Comparison of ENCODE assay signal across 8 cellular contexts in genomic region chr17:78873519-78874340, GRCh38. TPM values are rescaled to one million over a fixed set of nuclear protein-coding genes. Genes with fewer than 3 reads are reported as not detected.
DNase-seq lines count a peak whose midpoint lies in the region; ATAC-seq and TF ChIP-seq lines count a peak whose summit lies in the region.

No MANE protein-coding gene starts in this region.

- H3K4me1 Mint-ChIP-seq in Caco-2 (ENCODE audit: low read depth, unreplicated experiment) = peaks cover 6% of the 10 kb centered on the region

- intact Hi-C loops in Caco-2 (cut with micrococcal nuclease; ENCODE audit: unreplicated experiment) = no loop called here

- CTCF ChIA-PET in Caco-2 (lab: Charles Lee) = no interaction called here

- POLR2A ChIA-PET in Caco-2 (lab: Charles Lee) = interaction anchor here (1.0 kb wide), 1 partner anchor 32 kb away, joined by 3 read pairs; no protein-coding TSS in a partner anchor

- BruUV-seq in Caco-2 (replicated peaks; lab: Mats Ljungman, UMichigan) = no TSS peak

- DNase-seq in LNCaP clone FGC (ENCODE audit: low read depth) (peak; percentile 92), anterior cingulate cortex (lab: John Stamatoyannopoulos, UW) (peak in 39 of 58 donors; percentile 30 to 83 (median 55)), hippocampal formation (lab: John Stamatoyannopoulos, UW) (peak; percentile 47 to 49), Caco-2 (no peak)
- no peak for DNase-seq in stimulated activated CD4-positive, alpha-beta T cell treated with anti-CD3 and anti-CD28 coated beads, Interleukin-2, amount 100 ng/mL, for 24 hours

- no peaks in the 10 kb centered on the region for H3K9me3 Mint-ChIP-seq in Caco-2 (ENCODE audit: unreplicated experiment)

- no peaks in the 10 kb centered on the region for H3K9me3 ChIP-seq in Caco-2

- no peak overlapping the region for H3K27ac Mint-ChIP-seq in Caco-2 (ENCODE audit: unreplicated experiment)

- no peaks in the 10 kb centered on the region for H3K27me3 ChIP-seq in Caco-2 (replicated peaks; ENCODE audit: control insufficient read depth, insufficient read depth, low read length)

- H3K36me3 ChIP-seq in Caco-2 (ENCODE audit: control insufficient read depth, insufficient read depth, low read length) = peaks cover 1% of the 10 kb centered on the region

- no peak overlapping the region for H3K4me3 Mint-ChIP-seq in Caco-2 (ENCODE audit: unreplicated experiment)

- H3K27me3 Mint-ChIP-seq in Caco-2 (ENCODE audit: insufficient read depth, unreplicated experiment) = no peaks in the 10 kb centered on the region

- H3K36me3 Mint-ChIP-seq in Caco-2 (ENCODE audit: insufficient read depth, unreplicated experiment) = peaks cover 30% of the 10 kb centered on the region

- peak overlapping the region; percentile 93 for H3K27ac ChIP-seq in temporal lobe (ENCODE audit: low read depth, low read length)

- no peaks in the 10 kb centered on the region for H3K4me1 ChIP-seq in Caco-2

- TF ChIP-seq CTCF in LNCaP clone FGC (IDR thresholded peaks at IDR 0.05; ENCODE audit: control insufficient read depth, extremely low read depth, insufficient read depth) = no peak
- TF ChIP-seq CTCF in Caco-2 (IDR thresholded peaks at IDR 0.05; ENCODE audit: insufficient read depth in 1 of 2, low read depth in 1 of 2, low read length in 1 of 2, severe bottlenecking in 1 of 2, unreplicated experiment in 1 of 2) = no peak

- ATAC-seq in GM18517 (IDR thresholded peaks at IDR 0.05; ENCODE audit: unreplicated experiment) = no peak
- no peak for ATAC-seq in GM18498 (IDR thresholded peaks at IDR 0.05; ENCODE audit: unreplicated experiment)

- no peak overlapping the region for H3K4me3 ChIP-seq in LNCaP clone FGC (ENCODE audit: low read depth, low read length)
- H3K4me3 ChIP-seq in Caco-2 (ENCODE audit: low read depth, low read length) = no peak overlapping the region

RNA-seq across cellular contexts. Expression of gene CEP295NL, which starts 29.3 kb away (rescaled TPM):
- total RNA-seq in temporal lobe = 1.7 TPM
- 1.7 and 2.0 TPM in 2 replicates for total RNA-seq in Caco-2 (2022)

RNA-seq across cellular contexts. Expression of gene USP36, which starts 33.1 kb away (rescaled TPM):
- total RNA-seq in temporal lobe (17.9 TPM), Caco-2 (2022) (103 and 108 TPM in 2 replicates)

RNA-seq across cellular contexts. Expression of gene TIMP2, which starts 51.5 kb away (rescaled TPM):
- total RNA-seq in temporal lobe = 70.6 TPM
- total RNA-seq in Caco-2 (2022) = 63.8 and 70.1 TPM in 2 replicates

Comparison
In these comparisons a context has a peak if more than half of its experiments do, and no peak if none do; other contexts are left out.
1. DNase-seq: peak in LNCaP clone FGC (single experiment), anterior cingulate cortex (39 of 58) and hippocampal formation (2 of 2); none in Caco-2 (0 of 2) and stimulated activated CD4-positive, alpha-beta T cell treated with anti-CD3 and anti-CD28 coated beads, Interleukin-2, amount 100 ng/mL, for 24 hours (0 of 2).